ENCODE assay signal across 8 cellular contexts in genomic region chr12:68317047-68317667, GRCh38. TPM values are rescaled to one million over a fixed set of nuclear protein-coding genes. Genes with fewer than 3 reads are reported as not detected.
A peak's percentile ranks its signal among the peaks of the same experiment; 100 is the strongest.
DNase-seq lines count a peak whose midpoint lies in the region; ATAC-seq and TF ChIP-seq lines count a peak whose summit lies in the region.

No MANE protein-coding gene starts in this region.

- no peaks in the 10 kb centered on the region for H3K27me3 Mint-ChIP-seq in activated naive CD4-positive, alpha-beta T cell treated with anti-CD3 and anti-CD28 coated beads, Interleukin-2, amount 10 ng/mL, durations not matched to agents 7 days and 5 days

- CTCF ChIA-PET in activated naive CD4-positive, alpha-beta T cell treated with anti-CD3 and anti-CD28 coated beads, Interleukin-2, amount 10 ng/mL, durations not matched to agents 7 days and 5 days (lab: Charles Lee): interaction anchor here (0.6 to 5.3 kb wide), 29 partner anchors 9 to 280 kb away, joined by 3 to 99 read pairs (median 3); partner anchors contain the start of genes IL26 and MDM1

- H3K4me3 Mint-ChIP-seq in activated naive CD4-positive, alpha-beta T cell treated with anti-CD3 and anti-CD28 coated beads, Interleukin-2, amount 10 ng/mL, durations not matched to agents 7 days and 5 days: no peak overlapping the region

- TF ChIP-seq CTCF in GM12874 (IDR thresholded peaks at IDR 0.05; ENCODE audit: insufficient read depth, low read depth, low read length): peak; percentile 25; the same call in 1 of the 2 replicates

- H3K27ac Mint-ChIP-seq in activated naive CD4-positive, alpha-beta T cell treated with anti-CD3 and anti-CD28 coated beads, Interleukin-2, amount 10 ng/mL, durations not matched to agents 7 days and 5 days: no peak overlapping the region

- no peak for ATAC-seq in GM18517 (IDR thresholded peaks at IDR 0.05; ENCODE audit: unreplicated experiment)
- ATAC-seq in HG03439 (IDR thresholded peaks at IDR 0.05; ENCODE audit: unreplicated experiment): no peak

- peak; percentile 26 for DNase-seq in AG20443 (ENCODE audit: low spot score)
- peak; percentile 39 for DNase-seq in NCI-H460 (ENCODE audit: extremely low read depth, low read depth)
- DNase-seq in activated naive CD4-positive, alpha-beta T cell treated with anti-CD3 and anti-CD28 coated beads, Interleukin-2, amount 10 ng/mL, durations not matched to agents 7 days and 5 days: peak; percentile 64
- DNase-seq in inferior parietal cortex (ENCODE audit: extremely low spot score): peak; percentile 80
- peak; percentile 12 to 15 for DNase-seq in stimulated activated CD4-positive, alpha-beta T cell treated with anti-CD3 and anti-CD28 coated beads, Interleukin-4, amount 100 ng/mL, for 48 hours (ENCODE audit: low read depth in 2 of 2)

- peaks cover 9% of the 10 kb centered on the region for H3K36me3 Mint-ChIP-seq in activated naive CD4-positive, alpha-beta T cell treated with anti-CD3 and anti-CD28 coated beads, Interleukin-2, amount 10 ng/mL, durations not matched to agents 7 days and 5 days

- H3K9me3 Mint-ChIP-seq in activated naive CD4-positive, alpha-beta T cell treated with anti-CD3 and anti-CD28 coated beads, Interleukin-2, amount 10 ng/mL, durations not matched to agents 7 days and 5 days: no peaks in the 10 kb centered on the region

- H3K4me1 Mint-ChIP-seq in activated naive CD4-positive, alpha-beta T cell treated with anti-CD3 and anti-CD28 coated beads, Interleukin-2, amount 10 ng/mL, durations not matched to agents 7 days and 5 days: no peaks in the 10 kb centered on the region

RNA-seq across cellular contexts. Expression of gene MDM1, which starts 15.0 kb away (rescaled TPM):
- 15.0 and 16.9 TPM in 2 replicates for total RNA-seq in NCI-H460 (2014; rRNA removed; shearing (Covaris generic))
- 28.5 and 66.5 TPM in 2 replicates for polyA plus RNA-seq in NCI-H460 (2014; cell fraction: nucleus; rRNA removed)

Comparison
In these comparisons a context has a peak if more than half of its experiments do, and no peak if none do; other contexts are left out.
1. DNase-seq: peak in every context shown above with its lines; median percentile 80 in inferior parietal cortex; 64 in activated naive CD4-positive, alpha-beta T cell treated with anti-CD3 and anti-CD28 coated beads, Interleukin-2, amount 10 ng/mL, durations not matched to agents 7 days and 5 days; 39 in NCI-H460; 26 in AG20443; 14 in stimulated activated CD4-positive, alpha-beta T cell treated with anti-CD3 and anti-CD28 coated beads, Interleukin-4, amount 100 ng/mL, for 48 hours.